In the genomic region with DNA sequence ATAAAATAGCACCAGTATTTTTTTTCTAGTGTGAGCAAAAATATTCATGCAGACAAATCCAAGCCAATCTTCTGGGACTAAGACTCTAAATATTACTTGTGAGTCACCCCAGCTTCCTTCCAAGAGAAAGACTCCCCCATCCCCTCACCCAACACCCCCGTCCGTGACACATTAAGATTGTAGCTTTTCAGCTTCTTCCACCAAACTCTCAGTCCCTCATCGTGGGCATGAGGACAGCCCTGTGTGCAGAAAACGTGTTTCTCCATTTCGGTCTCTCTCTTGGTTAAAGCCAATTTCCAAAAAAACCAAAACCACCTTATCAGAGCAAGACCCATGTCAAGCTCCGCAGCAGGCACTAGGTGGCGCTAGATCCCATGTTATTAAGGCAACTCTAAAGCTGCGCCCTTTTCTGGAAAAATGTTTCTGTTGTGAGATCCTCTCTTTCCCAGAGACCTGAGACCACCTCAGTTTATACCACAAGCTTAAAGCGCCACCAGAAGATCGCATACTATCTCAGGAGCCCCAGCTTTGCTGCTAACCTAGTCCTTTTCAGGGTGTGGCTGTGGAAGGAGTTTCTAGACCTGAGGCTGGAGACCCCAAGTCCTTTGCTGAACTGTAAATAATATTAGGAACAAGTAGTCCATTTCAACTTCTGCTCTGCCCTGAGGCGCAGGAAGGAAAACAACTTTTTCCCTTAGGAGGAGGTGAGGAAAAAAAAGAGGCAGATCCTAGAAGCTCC, we compare ENCODE assay signal across 8 cellular contexts.
A peak's percentile ranks its signal among the peaks of the same experiment; 100 is the strongest.
DNase-seq lines count a peak whose midpoint lies in the region; ATAC-seq lines count a peak whose summit lies in the region.

No MANE protein-coding gene starts in this region.

- no peaks in the 10 kb centered on the region for H3K9me3 ChIP-seq in BLaER1 treated with 17β-estradiol and CSF1 and Interleukin-3, amounts not matched to agents 10 nM and 100 nM (replicated peaks in 1 of 11)
- no peaks in the 10 kb centered on the region for H3K9me3 ChIP-seq in endocrine pancreas (ENCODE audit: control insufficient read depth, low read length)

- H3K4me3 ChIP-seq in BLaER1 treated with 17β-estradiol and CSF1 and Interleukin-3, amounts not matched to agents 10 nM and 100 nM: peak overlapping the region in 2 of 10 experiments; percentile 11 to 49; a peak in 2 of 20 replicates
- peak overlapping the region; percentile 34 for H3K4me3 ChIP-seq in endocrine pancreas (ENCODE audit: control insufficient read depth, insufficient read depth, low read length)

- H3K27ac ChIP-seq in BLaER1 treated with 17β-estradiol and CSF1 and Interleukin-3, amounts not matched to agents 10 nM and 100 nM: no peak overlapping the region

- H3K4me1 Mint-ChIP-seq in memory B cell: peaks cover 20% of the 10 kb centered on the region

- H3K4me2 ChIP-seq in BLaER1 treated with 17β-estradiol and CSF1 and Interleukin-3, amounts not matched to agents 10 nM and 100 nM: peak overlapping the region; percentile 15 to 89 (median 39); a peak in 18 of 22 replicates

- H3K9ac ChIP-seq in BLaER1 treated with 17β-estradiol and CSF1 and Interleukin-3, amounts not matched to agents 10 nM and 100 nM: peak overlapping the region in 4 of 11 experiments; percentile 6 to 49 (median 16); a peak in 4 of 22 replicates
- H3K9ac ChIP-seq in endocrine pancreas (ENCODE audit: control insufficient read depth, insufficient read depth, low read length): no peak overlapping the region

- DNase-seq in HT1080 (ENCODE audit: low read depth) (peak; percentile 65), memory B cell (ENCODE audit: low spot score in 2 of 2) (peak; percentile 73 to 79), GM19240 (ENCODE audit: insufficient read length, low spot score) (no peak)
- DNase-seq in NK-92 treated with Interleukin-12 subunit alpha and Interleukin-12 subunit beta, amount 100 ng/mL, for 24 hours (lab: John Stamatoyannopoulos, UW): peak; percentile 46
- peak; percentile 64 to 65 for DNase-seq in activated CD8-positive, alpha-beta memory T cell treated with anti-CD3 and anti-CD28 coated beads for 4 hours (ENCODE audit: low read depth in 2 of 2)
- peak; percentile 50 to 69 (median 60) for DNase-seq in stimulated activated CD4-positive, alpha-beta T cell treated with anti-CD3 and anti-CD28 coated beads, TNF-alpha, amount 100 ng/mL, for 4 hours (ENCODE audit: low read depth in 3 of 3)

- ATAC-seq in memory B cell (ENCODE audit: low read depth): peak; percentile 29

- no peaks in the 10 kb centered on the region for H3K9me3 Mint-ChIP-seq in memory B cell

- peaks cover 12 to 43% (median 26%) of the 10 kb centered on the region in 10 experiments for H3K4me1 ChIP-seq in BLaER1 treated with 17β-estradiol and CSF1 and Interleukin-3, amounts not matched to agents 10 nM and 100 nM
- H3K4me1 ChIP-seq in endocrine pancreas (ENCODE audit: control insufficient read depth, insufficient read depth, low read length): no peaks in the 10 kb centered on the region

- no peaks in the 10 kb centered on the region for H3K27me3 ChIP-seq in BLaER1 treated with 17β-estradiol and CSF1 and Interleukin-3, amounts not matched to agents 10 nM and 100 nM
- no peaks in the 10 kb centered on the region for H3K27me3 ChIP-seq in endocrine pancreas (ENCODE audit: control insufficient read depth, insufficient read depth, low read length)

- H4K20me1 ChIP-seq in BLaER1 treated with 17β-estradiol and CSF1 and Interleukin-3, amounts not matched to agents 10 nM and 100 nM: no peaks in the 10 kb centered on the region

- no peaks in the 10 kb centered on the region for H3K36me3 ChIP-seq in BLaER1 treated with 17β-estradiol and CSF1 and Interleukin-3, amounts not matched to agents 10 nM and 100 nM
- H3K36me3 ChIP-seq in endocrine pancreas (ENCODE audit: control insufficient read depth, insufficient read depth, low read length): no peaks in the 10 kb centered on the region

- H3K4me3 Mint-ChIP-seq in memory B cell: peak overlapping the region; percentile 58

- H3K27ac Mint-ChIP-seq in memory B cell: peak overlapping the region; percentile 76

- no peaks in the 10 kb centered on the region for H3K27me3 Mint-ChIP-seq in memory B cell

- H3K36me3 Mint-ChIP-seq in memory B cell: no peaks in the 10 kb centered on the region
